Comparison of ENCODE assay signal across 39 cellular contexts in the genomic region with DNA sequence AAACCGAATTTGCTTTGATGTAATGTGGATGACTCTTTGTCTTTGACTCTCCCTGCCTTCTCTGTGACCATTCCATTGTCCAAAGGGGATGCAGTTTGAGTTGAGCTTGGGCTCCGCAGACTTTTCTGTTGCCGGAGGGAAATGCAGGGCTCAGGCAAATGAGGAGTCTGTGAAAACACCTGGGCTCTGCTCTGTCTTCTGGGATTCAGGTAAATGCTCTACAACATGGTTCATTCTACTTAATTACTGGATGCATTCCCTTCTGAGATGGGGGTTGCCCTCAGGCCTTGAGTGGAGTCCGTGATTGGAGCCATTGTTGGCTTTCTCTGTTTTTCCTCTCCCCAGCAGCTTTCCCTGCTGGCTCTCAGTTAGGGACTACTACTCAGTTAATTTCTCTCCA. TPM values are rescaled to one million over a fixed set of nuclear protein-coding genes. Genes with fewer than 3 reads are reported as not detected.
"Had no signal": no experiment of that assay in that cellular context is flagged by ENCODE, and none has a peak within 500 bp of the region (broad histone marks: within the 10 kb centered on the region; RNA-seq: fewer than 3 reads in every experiment).

No MANE protein-coding gene starts in this region.

- H3K27me3 Mint-ChIP-seq: activated CD4-positive, alpha-beta memory T cell treated with anti-CD3 and anti-CD28 coated beads for 36 hours; activated naive CD8-positive, alpha-beta T cell treated with anti-CD3 and anti-CD28 coated beads, Interleukin-2, amount 50 U/mL, for 24 hours had no signal

- H2AFZ ChIP-seq: PC-9 had no signal

- H3K4me2 ChIP-seq: KMS-11, PC-9 had no signal

- ATAC-seq: activated naive CD4-positive, alpha-beta T cell treated with anti-CD3 and anti-CD28 coated beads, Interleukin-2, amount 50 U/mL, for 72 hours; activated naive CD8-positive, alpha-beta T cell treated with anti-CD3 and anti-CD28 coated beads, Interleukin-2, amount 50 U/mL, for 24 hours; activated T-cell treated with anti-CD3 and anti-CD28 coated beads, Interleukin-2, amount 50 U/mL, for 4 hours; Right ventricle myocardium inferior had no signal

- H3K27ac ChIP-seq: KMS-11, PC-9, RWPE1, VCaP had no signal

- H3K9me3 Mint-ChIP-seq: activated B cell treated with CpG ODN at 0.5 μM for 24 hours; activated CD4-positive, alpha-beta memory T cell treated with anti-CD3 and anti-CD28 coated beads for 36 hours; activated naive CD4-positive, alpha-beta T cell treated with anti-CD3 and anti-CD28 coated beads for 36 hours; activated naive CD4-positive, alpha-beta T cell treated with anti-CD3 and anti-CD28 coated beads, Interleukin-2, amount 50 U/mL, for 72 hours; activated naive CD8-positive, alpha-beta T cell treated with anti-CD3 and anti-CD28 coated beads, Interleukin-2, amount 50 U/mL, for 24 hours; activated T-cell treated with anti-CD3 and anti-CD28 coated beads, Interleukin-2, amount 50 U/mL, for 4 hours; activated T-helper 1 cell treated with anti-CD3 and anti-CD28 coated beads, Interleukin-12 subunit alpha, Interleukin-12 subunit beta, Interleukin-2, Interleukin-4 antibody, amounts not matched to agents 30 ng/mL and 10 ng/mL and 1 ng/mL, durations not matched to agents 14 hours and 24 hours and 36 hours had no signal

- H3K27ac Mint-ChIP-seq: activated B cell treated with CpG ODN at 0.5 μM for 24 hours; activated CD4-positive, alpha-beta memory T cell treated with anti-CD3 and anti-CD28 coated beads for 36 hours; activated naive CD4-positive, alpha-beta T cell treated with anti-CD3 and anti-CD28 coated beads for 36 hours; activated naive CD4-positive, alpha-beta T cell treated with anti-CD3 and anti-CD28 coated beads, Interleukin-2, amount 50 U/mL, for 72 hours; activated naive CD8-positive, alpha-beta T cell treated with anti-CD3 and anti-CD28 coated beads, Interleukin-2, amount 50 U/mL, for 24 hours; activated T-helper 1 cell treated with anti-CD3 and anti-CD28 coated beads, Interleukin-12 subunit alpha, Interleukin-12 subunit beta, Interleukin-2, Interleukin-4 antibody, amounts not matched to agents 30 ng/mL and 10 ng/mL and 1 ng/mL, durations not matched to agents 14 hours and 24 hours and 36 hours had no signal

- H3K9ac ChIP-seq: KMS-11 had no signal

- H3K4me1 Mint-ChIP-seq: activated B cell treated with CpG ODN at 0.5 μM for 24 hours had no signal

- H3K36me3 Mint-ChIP-seq: activated CD4-positive, alpha-beta memory T cell treated with anti-CD3 and anti-CD28 coated beads for 36 hours; activated naive CD4-positive, alpha-beta T cell treated with anti-CD3 and anti-CD28 coated beads, Interleukin-2, amount 50 U/mL, for 72 hours; brain had no signal

- DNase-seq: activated B cell treated with CpG ODN at 0.5 μM for 24 hours; activated CD4-positive, alpha-beta memory T cell treated with anti-CD3 and anti-CD28 coated beads for 36 hours; activated CD4-positive, alpha-beta T cell treated with anti-CD3 and anti-CD28 coated beads for 4 hours; activated CD4-positive, alpha-beta T cell treated with anti-CD3 and anti-CD28 coated beads, Interleukin-2, amount 50 U/mL, for 1 hour; activated CD4-positive, CD25-positive, alpha-beta regulatory T cell treated with anti-CD3 and anti-CD28 coated beads, Interleukin-2, amount 50 U/mL, for 72 hours; activated CD8-positive, alpha-beta memory T cell treated with anti-CD3 and anti-CD28 coated beads, Interleukin-2, amount 50 U/mL, for 4 hours; activated gamma-delta T cell treated with Interleukin-2 at 50 U/mL for 16 hours; activated naive CD4-positive, alpha-beta T cell treated with anti-CD3 and anti-CD28 coated beads for 36 hours; activated naive CD8-positive, alpha-beta T cell treated with anti-CD3 and anti-CD28 coated beads, Interleukin-2, amount 50 U/mL, for 24 hours; activated T-cell treated with anti-CD3 and anti-CD28 coated beads for 4 hours; activated T-cell treated with anti-CD3 and anti-CD28 coated beads, Interleukin-2, amount 50 U/mL, for 4 hours; anterior cingulate cortex; caudate nucleus; MM.1S; NCI-H1092; NCI-H1436 treated with DMSO at 0.1 percent for 48 hours; NCI-H187 treated with DMSO at 0.1 percent for 48 hours; NCI-H2081; NCI-H2171 treated with DMSO at 0.1 percent for 48 hours; NCI-H2227 treated with DMSO at 0.1 percent for 48 hours; NCI-H446; NCI-H510A treated with DMSO at 0.1 percent for 48 hours; NCI-H748 treated with DMSO at 0.1 percent for 48 hours; NK-92 treated with Interleukin-12 subunit alpha and Interleukin-12 subunit beta, amount 100 ng/mL, for 24 hours; PC-9; SIG-M5; SW 1271; T-helper 1 cell; T-helper 2 cell; T-helper 9 cell had no signal

- H3K4me3 ChIP-seq: PC-9 had no signal

- H3K4me3 Mint-ChIP-seq: activated B cell treated with CpG ODN at 0.5 μM for 24 hours; activated CD4-positive, alpha-beta memory T cell treated with anti-CD3 and anti-CD28 coated beads for 36 hours; activated naive CD4-positive, alpha-beta T cell treated with anti-CD3 and anti-CD28 coated beads for 36 hours; activated naive CD8-positive, alpha-beta T cell treated with anti-CD3 and anti-CD28 coated beads, Interleukin-2, amount 50 U/mL, for 24 hours; activated T-cell treated with anti-CD3 and anti-CD28 coated beads, Interleukin-2, amount 50 U/mL, for 4 hours; activated T-helper 1 cell treated with anti-CD3 and anti-CD28 coated beads, Interleukin-12 subunit alpha, Interleukin-12 subunit beta, Interleukin-2, Interleukin-4 antibody, amounts not matched to agents 30 ng/mL and 10 ng/mL and 1 ng/mL, durations not matched to agents 14 hours and 24 hours and 36 hours; brain had no signal

RNA-seq across cellular contexts. Expression of a gene that starts 26.4 kb away (rescaled TPM):
- total RNA-seq: activated T-helper 1 cell treated with anti-CD3 and anti-CD28 coated beads, Interleukin-12 subunit alpha, Interleukin-12 subunit beta, Interleukin-2, Interleukin-4 antibody, amounts not matched to agents 30 ng/mL and 10 ng/mL and 1 ng/mL, durations not matched to agents 14 hours and 24 hours and 36 hours had no signal

RNA-seq across cellular contexts. Expression of a gene that starts 38.5 kb away (rescaled TPM):
- total RNA-seq: bronchial epithelial cell, LHCN-M2 had no signal
